Comparison of ENCODE assay signal across 9 cellular contexts in genomic region chr14:93065272-93065730, GRCh38. TPM values are rescaled to one million over a fixed set of nuclear protein-coding genes. Genes with fewer than 3 reads are reported as not detected.
DNase-seq lines count a peak whose midpoint lies in the region; ATAC-seq and TF ChIP-seq lines count a peak whose summit lies in the region.
"Had no signal": no experiment of that assay in that cellular context is flagged by ENCODE, and none has a peak within 500 bp of the region (broad histone marks: within the 10 kb centered on the region; RNA-seq: fewer than 3 reads in every experiment).

No MANE protein-coding gene starts in this region.

- TF ChIP-seq POLR2A in thyroid gland (IDR thresholded peaks at IDR 0.05): no peak

- H3K27ac ChIP-seq in cardiac muscle cell: peak overlapping the region; percentile 63
- peak overlapping the region; percentile 73 to 90 (median 81) for H3K27ac ChIP-seq in thyroid gland

- H3K4me3 Mint-ChIP-seq in activated B cell treated with CpG ODN at 0.5 μM for 24 hours (no peak overlapping the region), memory B cell (no peak overlapping the region)

- H3K9me3 Mint-ChIP-seq in activated B cell treated with CpG ODN at 0.5 μM for 24 hours: no peaks in the 10 kb centered on the region
- no peaks in the 10 kb centered on the region for H3K9me3 Mint-ChIP-seq in memory B cell

- H3K4me1 ChIP-seq in cardiac muscle cell (ENCODE audit: low read depth) (peaks cover 39% of the 10 kb centered on the region), thyroid gland (peaks cover 35 to 71% of the 10 kb centered on the region in 2 donors)

- no peaks in the 10 kb centered on the region for H3K36me3 Mint-ChIP-seq in activated B cell treated with CpG ODN at 0.5 μM for 24 hours (ENCODE audit: low read depth)
- H3K36me3 Mint-ChIP-seq in memory B cell: no peaks in the 10 kb centered on the region

- H3K27me3 ChIP-seq in cardiac muscle cell: no peaks in the 10 kb centered on the region
- no peaks in the 10 kb centered on the region for H3K27me3 ChIP-seq in thyroid gland

- H3K27me3 Mint-ChIP-seq in activated B cell treated with CpG ODN at 0.5 μM for 24 hours (no peaks in the 10 kb centered on the region), memory B cell (no peaks in the 10 kb centered on the region)

- POLR2A ChIA-PET in activated B cell treated with CpG ODN at 0.5 μM for 24 hours (lab: Charles Lee): no interaction called here

- CTCF ChIA-PET in activated B cell treated with CpG ODN at 0.5 μM for 24 hours (lab: Charles Lee): interaction anchor here (0.8 to 1.0 kb wide), 2 partner anchors 23 to 50 kb away, joined by 3 read pairs; no protein-coding TSS in a partner anchor

- H3K4me1 Mint-ChIP-seq in activated B cell treated with CpG ODN at 0.5 μM for 24 hours (peaks cover 64% of the 10 kb centered on the region), memory B cell (peaks cover 62% of the 10 kb centered on the region)

- DNase-seq in cardiac muscle cell (ENCODE audit: low read depth in 1 of 2, low spot score in 1 of 2): no peak
- no peak for DNase-seq in Right ventricle myocardium superior
- no peak for DNase-seq in activated B cell treated with CpG ODN at 0.5 μM for 24 hours
- DNase-seq in memory B cell (ENCODE audit: low spot score in 2 of 2): no peak
- no peak for DNase-seq in thyroid gland
- DNase-seq in stimulated activated CD4-positive, alpha-beta T cell treated with anti-CD3 and anti-CD28 coated beads, Interleukin-12 subunit alpha, Interleukin-12 subunit beta, amount 100 ng/mL, for 4 hours: no peak
- no peak for DNase-seq in NOMO-1 treated with dmso at 0.1 percent for 144 hours (lab: John Stamatoyannopoulos, UW; ENCODE audit: unreplicated experiment)
- DNase-seq in AG08396 (ENCODE audit: low spot score): no peak
- DNase-seq: mammary epithelial cell had no signal

- H3K27ac Mint-ChIP-seq in activated B cell treated with CpG ODN at 0.5 μM for 24 hours (peak overlapping the region; percentile 61), memory B cell (peak overlapping the region; percentile 89)

- no peak for ATAC-seq in Right ventricle myocardium superior (ENCODE audit: poor library complexity)
- ATAC-seq in activated B cell treated with CpG ODN at 0.5 μM for 24 hours (ENCODE audit: low read depth): no peak
- no peak for ATAC-seq in memory B cell (ENCODE audit: low read depth)

- intact Hi-C loops in Right ventricle myocardium superior (cut with DNase I): no loop called here
- intact Hi-C loops in activated B cell treated with CpG ODN at 0.5 μM for 24 hours (cut with micrococcal nuclease): loop anchor here (5.0 kb wide), 1 partner anchor 47 kb away; no protein-coding TSS in a partner anchor
- intact Hi-C loops in thyroid gland (cut with DNase I): no loop called here

- TF ChIP-seq CTCF in cardiac muscle cell (IDR thresholded peaks at IDR 0.05; ENCODE audit: low read depth, low read length): no peak
- no peak for TF ChIP-seq CTCF in activated B cell treated with CpG ODN at 0.5 μM for 24 hours (IDR thresholded peaks at IDR 0.05)
- no peak for TF ChIP-seq CTCF in thyroid gland (IDR thresholded peaks at IDR 0.05)

- no peaks in the 10 kb centered on the region for H3K9me3 ChIP-seq in cardiac muscle cell (ENCODE audit: low read depth)
- no peaks in the 10 kb centered on the region for H3K9me3 ChIP-seq in thyroid gland

- H3K4me3 ChIP-seq in cardiac muscle cell: no peak overlapping the region
- H3K4me3 ChIP-seq in thyroid gland (replicated peaks in 1 of 3): no peak overlapping the region

- 87 to 88% methylated on average over 2 of the region's 2 CpGs for WGBS in thyroid gland, 2 donors

- no peaks in the 10 kb centered on the region for H3K36me3 ChIP-seq in cardiac muscle cell
- H3K36me3 ChIP-seq in thyroid gland: no peaks in the 10 kb centered on the region

RNA-seq across cellular contexts. Expression of gene ITPK1, which starts 50.4 kb away (rescaled TPM):
- total RNA-seq in cardiac muscle cell (38.7 and 42.9 TPM in 2 replicates), Right ventricle myocardium superior (115 TPM), activated B cell treated with CpG ODN at 0.5 μM for 24 hours (43.0 and 50.4 TPM in 2 replicates), thyroid gland (10 to 100 TPM; 43.9 to 56.1 (median 44.5) TPM)
- polyA plus RNA-seq in cardiac muscle cell: 33.0 and 39.4 TPM in 2 replicates
